In the genomic region with DNA sequence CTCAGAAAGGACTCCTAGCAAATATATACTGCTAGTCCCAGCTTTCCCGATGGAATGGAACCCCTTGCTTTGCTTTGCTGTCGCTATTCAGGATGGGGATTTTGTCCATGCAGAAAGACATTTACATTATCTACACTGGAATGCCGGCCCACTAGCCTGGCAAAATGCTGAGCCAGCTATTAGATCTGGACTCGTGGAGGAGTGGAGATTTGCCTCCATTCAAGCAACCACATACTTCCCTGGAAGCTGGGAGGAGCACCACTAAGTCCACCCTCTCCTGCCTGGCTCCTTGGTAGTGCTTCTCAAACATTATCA, we compare ENCODE assay signal across 1 cellular context.
TF ChIP-seq lines count a peak whose summit lies in the region.

No MANE protein-coding gene starts in this region.

TF ChIP-seq in HepG2, 621 proteins besides CTCF, POLR2A, EP300 and RAD21:
- TF ChIP-seq, protein P1, sequence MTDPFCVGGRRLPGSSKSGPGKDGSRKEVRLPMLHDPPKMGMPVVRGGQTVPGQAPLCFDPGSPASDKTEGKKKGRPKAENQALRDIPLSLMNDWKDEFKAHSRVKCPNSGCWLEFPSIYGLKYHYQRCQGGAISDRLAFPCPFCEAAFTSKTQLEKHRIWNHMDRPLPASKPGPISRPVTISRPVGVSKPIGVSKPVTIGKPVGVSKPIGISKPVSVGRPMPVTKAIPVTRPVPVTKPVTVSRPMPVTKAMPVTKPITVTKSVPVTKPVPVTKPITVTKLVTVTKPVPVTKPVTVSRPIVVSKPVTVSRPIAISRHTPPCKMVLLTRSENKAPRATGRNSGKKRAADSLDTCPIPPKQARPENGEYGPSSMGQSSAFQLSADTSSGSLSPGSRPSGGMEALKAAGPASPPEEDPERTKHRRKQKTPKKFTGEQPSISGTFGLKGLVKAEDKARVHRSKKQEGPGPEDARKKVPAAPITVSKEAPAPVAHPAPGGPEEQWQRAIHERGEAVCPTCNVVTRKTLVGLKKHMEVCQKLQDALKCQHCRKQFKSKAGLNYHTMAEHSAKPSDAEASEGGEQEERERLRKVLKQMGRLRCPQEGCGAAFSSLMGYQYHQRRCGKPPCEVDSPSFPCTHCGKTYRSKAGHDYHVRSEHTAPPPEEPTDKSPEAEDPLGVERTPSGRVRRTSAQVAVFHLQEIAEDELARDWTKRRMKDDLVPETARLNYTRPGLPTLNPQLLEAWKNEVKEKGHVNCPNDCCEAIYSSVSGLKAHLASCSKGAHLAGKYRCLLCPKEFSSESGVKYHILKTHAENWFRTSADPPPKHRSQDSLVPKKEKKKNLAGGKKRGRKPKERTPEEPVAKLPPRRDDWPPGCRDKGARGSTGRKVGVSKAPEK (CRISPR knock-in tag; IDR thresholded peaks at IDR 0.05; ENCODE audit: borderline replicate concordance) = no peak
- TF ChIP-seq ZNF556 (CRISPR knock-in tag; IDR thresholded peaks at IDR 0.05; ENCODE audit: borderline replicate concordance) (no peak), MAFK (conservative IDR thresholded peaks at IDR 0.05 in 1 of 2, IDR thresholded peaks at IDR 0.05 in 1 of 2; ENCODE audit: low read length in 2 of 2) (peak; percentile 77 to 78), MAFF (IDR thresholded peaks at IDR 0.05; ENCODE audit: low read depth, low read length) (peak; percentile 76), NCOR1 (IDR thresholded peaks at IDR 0.05; ENCODE audit: borderline replicate concordance, low read length) (no peak), RFXANK (CRISPR knock-in tag; IDR thresholded peaks at IDR 0.05) (no peak)
